Comparison of ENCODE assay signal across 1 cellular context in the genomic region with DNA sequence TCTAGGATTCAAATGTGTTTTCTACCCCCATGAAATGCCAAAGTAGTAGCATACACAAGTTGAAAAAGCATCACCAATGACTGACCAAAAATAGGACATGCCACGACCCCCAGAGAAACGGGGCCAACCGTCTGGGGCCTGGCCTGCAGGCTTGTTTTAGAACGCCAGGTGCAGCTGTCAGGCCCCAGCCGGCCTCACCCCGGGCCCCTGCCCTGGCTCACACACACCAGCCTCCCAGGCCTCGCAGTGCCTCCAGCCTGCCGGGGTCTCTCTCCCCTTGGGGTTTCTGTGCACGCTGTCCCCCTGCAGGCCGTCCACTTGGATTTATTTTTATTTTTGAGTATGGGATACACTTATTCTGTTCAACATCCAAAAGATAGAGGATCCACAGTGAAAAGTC.
TF ChIP-seq lines count a peak whose summit lies in the region.

No MANE protein-coding gene starts in this region.

TF ChIP-seq in WTC11, 78 proteins besides CTCF, POLR2A, EP300 and RAD21 (continued from another document):
- TF ChIP-seq AFF4 (CRISPR knock-in tag; IDR thresholded peaks at IDR 0.05; ENCODE audit: borderline replicate concordance), result no peak
- TF ChIP-seq GABPB1 (CRISPR knock-in tag; IDR thresholded peaks at IDR 0.05), result no peak
- no peak for TF ChIP-seq ZNF281 (CRISPR knock-in tag; IDR thresholded peaks at IDR 0.05)
- no peak for TF ChIP-seq MXD4 (CRISPR knock-in tag; IDR thresholded peaks at IDR 0.05; ENCODE audit: borderline replicate concordance)
